8 cellular contexts compared by ENCODE assay signal in the genomic region with DNA sequence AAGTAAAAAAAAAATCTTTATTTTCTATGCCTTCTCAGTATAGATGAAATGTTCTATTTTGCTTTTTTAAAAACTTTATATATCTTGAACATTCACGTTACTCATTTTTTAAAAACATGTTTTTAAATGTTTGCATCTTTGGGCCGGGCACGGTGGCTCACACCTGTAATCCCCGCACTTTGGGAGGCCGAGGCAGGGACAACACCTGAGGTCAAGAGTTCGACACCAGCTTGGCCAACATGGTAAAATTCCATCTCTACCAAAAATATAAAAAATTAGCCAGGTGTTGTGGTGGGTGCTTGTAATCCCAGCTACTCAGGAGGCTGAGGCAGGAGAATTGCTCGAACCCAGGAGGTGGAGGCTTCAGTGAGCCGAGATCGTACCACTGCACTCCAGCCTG. TPM values are rescaled to one million over a fixed set of nuclear protein-coding genes. Genes with fewer than 3 reads are reported as not detected.
DNase-seq lines count a peak whose midpoint lies in the region; ATAC-seq, FAIRE-seq and TF ChIP-seq lines count a peak whose summit lies in the region.
"Not testable (repeated sequence)": the region's sequence is repeated elsewhere in the genome, so short reads cannot be mapped to it uniquely, and the experiment has no call there.
"Had no signal": no experiment of that assay in that cellular context is flagged by ENCODE, and none has a peak within 500 bp of the region (broad histone marks: within the 10 kb centered on the region; RNA-seq: fewer than 3 reads in every experiment).

No MANE protein-coding gene starts in this region.

- H3K36me3 ChIP-seq in parathyroid adenoma (ENCODE audit: control insufficient read depth, insufficient read depth, low read length); stomach: not testable (repeated sequence)

- not testable (repeated sequence) for H3K9me3 Mint-ChIP-seq in glutamatergic neuron (ENCODE audit: unreplicated experiment)

- H3K36me3 Mint-ChIP-seq in glutamatergic neuron (ENCODE audit: unreplicated experiment), result peaks cover 14% of the 10 kb centered on the region

- H3K27ac ChIP-seq in A549, result peak overlapping the region in 1 of 2 experiments; percentile 1; a peak in 2 of 6 replicates
- H3K27ac ChIP-seq in coronary artery, parathyroid adenoma, stomach: not testable (repeated sequence)

- not testable (repeated sequence) for H3K27me3 Mint-ChIP-seq in glutamatergic neuron (ENCODE audit: unreplicated experiment)

- H2AFZ ChIP-seq in parathyroid adenoma, result not testable (repeated sequence)

- not testable (repeated sequence) for H3K9ac ChIP-seq in parathyroid adenoma

- not testable (repeated sequence) for H3K27me3 ChIP-seq in parathyroid adenoma (ENCODE audit: control insufficient read depth, insufficient read depth, low read length)
- H3K27me3 ChIP-seq in stomach, result peaks cover 0 to 12% (median 0%) of the 10 kb centered on the region in 3 donors

- not testable (repeated sequence) for H3K4me3 Mint-ChIP-seq in glutamatergic neuron (ENCODE audit: unreplicated experiment)

- peaks cover 13% of the 10 kb centered on the region for H3K4me1 ChIP-seq in A549
- not testable (repeated sequence) for H3K4me1 ChIP-seq in parathyroid adenoma, stomach

- CTCF ChIA-PET in A549 (lab: Yijun Ruan, JAX), result not testable (repeated sequence)

- TF ChIP-seq POLR2A in A549 (IDR thresholded peaks at IDR 0.05; ENCODE audit: low read length); stomach (IDR thresholded peaks at IDR 0.05): not testable (repeated sequence)

- WGBS in A549 (ENCODE audit: missing lambda C conversion rate), result 94% methylated on average over 9 of the region's 9 CpGs
- 93 to 97% (median 95%) methylated on average over 9 of the region's 9 CpGs for WGBS in stomach, 5 donors

- TF ChIP-seq RAD21 in A549 (conservative IDR thresholded peaks at IDR 0.05 in 1 of 2, IDR thresholded peaks at IDR 0.05 in 1 of 2), result not testable (repeated sequence)

- TF ChIP-seq CTCF in A549 (IDR thresholded peaks at IDR 0.05); coronary artery (IDR thresholded peaks at IDR 0.05); glutamatergic neuron (IDR thresholded peaks at IDR 0.05; ENCODE audit: partially characterized antibody, unreplicated experiment); parathyroid adenoma (IDR thresholded peaks at IDR 0.05); stomach (IDR thresholded peaks at IDR 0.05): not testable (repeated sequence)

- H3K4me3 ChIP-seq in A549, coronary artery, stomach: not testable (repeated sequence)
- H3K4me3 ChIP-seq in parathyroid adenoma (ENCODE audit: low read depth, low read length), result peak overlapping the region; percentile 27

- not testable (repeated sequence) for FAIRE-seq in A549 (lab: Jason Lieb, UNC)

- not testable (repeated sequence) for DNase-seq in A549 (ENCODE audit: low read depth in 1 of 2, low spot score in 1 of 2); glutamatergic neuron
- DNase-seq in coronary artery (ENCODE audit: low spot score) (peak; percentile 7), cardiac septum (ENCODE audit: low spot score) (peak; percentile 17), stomach (peak; percentile 17)

- H3K4me2 ChIP-seq in A549 (peak overlapping the region; percentile 35; the same call in 2 of the 3 replicates), parathyroid adenoma (ENCODE audit: low read length) (peak overlapping the region; percentile 59)

- intact Hi-C loops in cardiac septum (cut with DNase I); stomach (cut with DNase I; ENCODE audit: low total_unique reads): not testable (repeated sequence)

- not testable (repeated sequence) for H3K79me2 ChIP-seq in parathyroid adenoma

- peaks cover 25% of the 10 kb centered on the region for H3K9me3 ChIP-seq in A549
- not testable (repeated sequence) for H3K9me3 ChIP-seq in parathyroid adenoma (ENCODE audit: control insufficient read depth, low read length)
- peaks cover 0 to 20% (median 10%) of the 10 kb centered on the region in 4 donors for H3K9me3 ChIP-seq in stomach

- peak overlapping the region; percentile 99 for H3K27ac Mint-ChIP-seq in glutamatergic neuron (ENCODE audit: unreplicated experiment)

- TF ChIP-seq EP300 in A549 (IDR thresholded peaks at IDR 0.05); stomach (IDR thresholded peaks at IDR 0.05): not testable (repeated sequence)

- POLR2A ChIA-PET in A549 (lab: Yijun Ruan, JAX), result not testable (repeated sequence)

- not testable (repeated sequence) for ATAC-seq in A549

- not testable (repeated sequence) for H3K4me1 Mint-ChIP-seq in glutamatergic neuron (ENCODE audit: low read depth, unreplicated experiment)

RNA-seq across cellular contexts. Expression of gene SNORC, which starts 37.6 kb away (rescaled TPM):
- polyA plus RNA-seq in A549 (2011; rRNA removed), result 8.5 and 9.1 TPM in 2 replicates
- 5.2 and 7.8 TPM in 2 replicates for polyA plus RNA-seq in A549 (2012; cell fraction: cytosol; rRNA removed)
- polyA plus RNA-seq in A549 (2012; cell fraction: nucleus; rRNA removed), result 14.1 and 16.3 TPM in 2 replicates
- polyA plus RNA-seq in A549 (2017; fragmentation: RNase III; extraction: RNeasy Plus Mini Kit Qiagen cat#74134 plus additional on column Dnase treatment), result 7.0 to 8.4 TPM (median 7.2 TPM) in 3 replicates
- polyA minus RNA-seq in A549 (2011; rRNA and poly(A)+ RNA removed), result 7.2 and 8.8 TPM in 2 replicates
- 2.4 TPM for total RNA-seq in glutamatergic neuron (ENCODE audit: unreplicated experiment)
- total RNA-seq in cardiac septum, result 1.1 TPM
- 10 to 100 TPM in 2 of 5 donors, 1 to 10 TPM in 1, under 1 TPM in 1, not detected in 1; 0.55 to 23.8 (median 7.1) TPM for total RNA-seq in stomach
- 1 to 10 TPM; 2.1 to 7.5 (median 6.3) TPM for polyA plus RNA-seq in stomach
- polyA plus RNA-seq: CD14-positive monocyte; CD8-positive, alpha-beta memory T cell had no signal
